In the genomic region with DNA sequence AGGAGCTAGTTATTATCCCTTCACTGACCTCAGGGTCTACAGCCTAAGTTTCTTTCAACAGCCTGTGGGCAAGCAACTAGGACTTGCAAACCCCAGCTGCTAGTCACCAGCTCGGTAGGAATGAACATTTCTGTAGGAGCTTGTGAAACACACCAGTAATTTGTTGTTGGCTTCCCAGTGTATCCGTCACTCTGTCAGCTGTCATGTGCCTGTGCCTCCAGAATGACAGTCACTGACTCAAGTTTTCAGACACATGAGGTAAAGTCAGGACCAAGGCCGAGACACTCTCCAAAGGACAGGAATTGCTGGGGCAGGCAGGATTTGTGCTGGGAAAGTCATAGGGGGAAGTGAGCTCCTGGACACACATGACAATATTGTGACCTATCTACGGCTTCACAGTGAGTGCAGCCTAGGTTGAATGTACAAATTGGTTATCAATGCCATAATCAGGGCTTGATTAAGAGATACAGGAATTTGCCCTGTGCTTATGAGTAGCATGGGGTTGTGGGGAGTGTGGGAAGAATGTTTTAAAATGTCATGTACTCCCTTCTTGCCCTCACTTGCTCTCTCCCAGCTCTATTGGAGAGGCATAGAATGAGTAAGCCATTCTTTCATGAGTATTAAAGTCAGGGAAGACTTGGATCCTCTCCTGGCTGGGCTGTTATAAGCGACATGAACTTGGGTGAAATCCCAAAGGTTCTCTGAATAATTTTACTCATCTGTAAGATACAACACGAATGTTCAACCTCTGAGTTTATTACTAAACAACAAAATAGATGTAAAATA, we compare ENCODE assay signal across 27 cellular contexts.
"Had no signal": no experiment of that assay in that cellular context is flagged by ENCODE, and none has a peak within 500 bp of the region (broad histone marks: within the 10 kb centered on the region; RNA-seq: fewer than 3 reads in every experiment).

No MANE protein-coding gene starts in this region.

- H3K4me2 ChIP-seq: SK-N-SH had no signal

- H3K27me3 ChIP-seq: adrenal gland, body of pancreas, breast epithelium, SJCRH30 had no signal

- DNase-seq: activated CD4-positive, alpha-beta T cell treated with anti-CD3 and anti-CD28 coated beads for 36 hours; activated CD4-positive, alpha-beta T cell treated with anti-CD3 and anti-CD28 coated beads, Interleukin-2, amount 10 ng/mL, durations not matched to agents 7 days and 5 days; activated CD4-positive, alpha-beta T cell treated with anti-CD3 and anti-CD28 coated beads, Interleukin-2, amount 50 U/mL, for 48 hours; activated CD8-positive, alpha-beta T cell treated with anti-CD3 and anti-CD28 coated beads, Interleukin-2, amount 10 ng/mL, durations not matched to agents 7 days and 5 days; activated gamma-delta T cell treated with Interleukin-2 at 50 U/mL for 16 hours; activated naive CD4-positive, alpha-beta T cell treated with anti-CD3 and anti-CD28 coated beads for 36 hours; activated T-cell treated with anti-CD3 and anti-CD28 coated beads, Interleukin-2, amount 50 U/mL, for 24 hours; adrenal gland; body of pancreas; cerebellar nuclear complex; Karpas-422; NCI-H1048; NCI-H1436 treated with DMSO at 0.1 percent for 48 hours; NCI-H1694 treated with DMSO at 0.1 percent for 48 hours; NCI-H2029; NCI-H345; NCI-H524 treated with DMSO at 0.1 percent for 48 hours; SHP77; SJCRH30; SK-N-SH had no signal

- H3K9me3 ChIP-seq: adrenal gland, body of pancreas, breast epithelium, SJCRH30, SK-N-SH had no signal

- H3K27ac ChIP-seq: adrenal gland, body of pancreas, breast epithelium, SJCRH30 had no signal

- H3K9ac ChIP-seq: SK-N-SH had no signal

- FAIRE-seq: astrocyte, TTC549 had no signal

- H3K36me3 ChIP-seq: adrenal gland, breast epithelium, SJCRH30 had no signal

- H3K4me3 ChIP-seq: adrenal gland, body of pancreas, breast epithelium, SJCRH30 had no signal

- ATAC-seq: activated CD4-positive, alpha-beta T cell treated with anti-CD3 and anti-CD28 coated beads for 36 hours; activated CD4-positive, CD25-positive, alpha-beta regulatory T cell treated with anti-CD3 and anti-CD28 coated beads, Interleukin-2, amount 50 U/mL, for 24 hours; activated CD8-positive, alpha-beta T cell treated with anti-CD3 and anti-CD28 coated beads, Interleukin-2, amount 10 ng/mL, durations not matched to agents 7 days and 5 days; activated naive CD4-positive, alpha-beta T cell treated with anti-CD3 and anti-CD28 coated beads, Interleukin-2, amount 50 U/mL, for 72 hours; body of pancreas; Panc1; WTC11 had no signal

- H3K4me1 ChIP-seq: adrenal gland, body of pancreas, breast epithelium, SJCRH30 had no signal
